1 cellular context compared by ENCODE assay signal in the genomic region with DNA sequence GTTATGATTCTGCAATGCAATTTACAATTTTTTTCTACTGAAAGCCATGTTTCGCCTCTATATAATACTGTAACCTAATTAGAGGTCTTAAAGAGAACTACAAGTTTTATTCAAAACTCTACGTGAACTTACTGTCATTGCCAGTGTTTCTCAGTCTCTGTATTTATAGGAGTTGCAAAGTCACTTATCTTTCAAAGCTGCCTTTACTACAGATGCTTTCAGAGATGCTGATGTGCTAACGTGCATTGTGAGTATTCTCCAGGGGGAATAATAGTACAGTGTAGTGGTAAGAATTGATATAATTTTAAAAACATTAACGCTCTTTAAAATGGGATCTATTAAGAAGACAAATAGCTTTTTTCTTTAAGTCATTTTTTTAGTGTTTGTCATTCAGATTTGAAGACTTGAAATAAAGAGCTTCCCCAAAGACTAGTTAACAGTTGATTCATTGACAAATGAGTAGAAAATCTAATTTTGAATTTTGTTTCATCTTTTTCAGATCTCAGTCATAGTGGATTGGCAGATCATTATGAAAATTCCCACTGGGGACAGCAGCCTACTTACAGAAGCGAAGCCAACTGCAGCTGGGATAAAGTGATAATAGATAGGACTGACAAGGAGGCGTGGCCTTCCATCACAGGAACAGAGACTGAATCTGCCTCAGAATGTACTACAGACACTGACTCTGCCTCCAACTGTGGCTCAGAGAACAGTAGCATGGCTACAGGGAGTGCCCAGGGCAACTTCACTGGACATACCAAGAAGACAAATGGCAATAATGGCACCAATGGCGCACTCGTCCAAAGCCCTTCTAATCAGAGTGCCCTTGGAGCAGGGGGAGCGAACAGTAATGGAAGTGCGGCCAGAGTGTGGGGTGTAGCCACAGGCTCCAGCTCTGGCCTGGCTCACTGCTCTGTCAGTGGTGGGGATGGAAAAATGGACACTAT.
TF ChIP-seq lines count a peak whose summit lies in the region.

No MANE protein-coding gene starts in this region.

TF ChIP-seq in K562, 482 proteins besides CTCF, POLR2A, EP300 and RAD21 (continued from another document and continues in another):
- TF ChIP-seq, protein P1, sequence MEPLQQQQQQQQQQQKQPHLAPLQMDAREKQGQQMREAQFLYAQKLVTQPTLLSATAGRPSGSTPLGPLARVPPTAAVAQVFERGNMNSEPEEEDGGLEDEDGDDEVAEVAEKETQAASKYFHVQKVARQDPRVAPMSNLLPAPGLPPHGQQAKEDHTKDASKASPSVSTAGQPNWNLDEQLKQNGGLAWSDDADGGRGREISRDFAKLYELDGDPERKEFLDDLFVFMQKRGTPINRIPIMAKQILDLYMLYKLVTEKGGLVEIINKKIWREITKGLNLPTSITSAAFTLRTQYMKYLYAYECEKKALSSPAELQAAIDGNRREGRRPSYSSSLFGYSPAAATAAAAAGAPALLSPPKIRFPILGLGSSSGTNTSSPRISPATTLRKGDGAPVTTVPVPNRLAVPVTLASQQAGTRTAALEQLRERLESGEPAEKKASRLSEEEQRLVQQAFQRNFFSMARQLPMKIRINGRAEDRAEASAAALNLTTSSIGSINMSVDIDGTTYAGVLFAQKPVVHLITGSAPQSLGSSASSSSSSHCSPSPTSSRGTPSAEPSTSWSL (CRISPR knock-in tag; IDR thresholded peaks at IDR 0.05; ENCODE audit: borderline replicate concordance) = no peak
- TF ChIP-seq BRF1 (IDR thresholded peaks at IDR 0.05; ENCODE audit: borderline replicate concordance, extremely low read depth, insufficient read length) (no peak), HDGF (IDR thresholded peaks at IDR 0.05) (0 out of 2 replicates have a peak, but pooled peaks have one; percentile 39), STAT5A (IDR thresholded peaks at IDR 0.05; ENCODE audit: borderline replicate concordance, low read length) (no peak), LARP7 (IDR thresholded peaks at IDR 0.05) (no peak), TAF15 (IDR thresholded peaks at IDR 0.05; ENCODE audit: low read depth, low read length) (no peak), RB1 (IDR thresholded peaks at IDR 0.05; ENCODE audit: low read depth) (no peak), CBFB (CRISPR knock-in tag; IDR thresholded peaks at IDR 0.05) (no peak), MYC (IDR thresholded peaks at IDR 0.05; ENCODE audit: low read depth, low read length) (no peak), MYC (CRISPR knock-in tag; IDR thresholded peaks at IDR 0.05; ENCODE audit: borderline replicate concordance, low read depth) (no peak), MAFF (IDR thresholded peaks at IDR 0.05; ENCODE audit: low read length) (peak; percentile 54; the same call in 1 of the 2 replicates), DPF2 (IDR thresholded peaks at IDR 0.05) (peak; percentile 81), E2F3 (CRISPR knock-in tag; IDR thresholded peaks at IDR 0.05) (no peak), C11orf30 (IDR thresholded peaks at IDR 0.05; ENCODE audit: low read depth) (peak; percentile 56), ZNF764 (CRISPR knock-in tag; IDR thresholded peaks at IDR 0.05; ENCODE audit: low read depth) (no peak), ZNF707 (CRISPR knock-in tag; conservative IDR thresholded peaks at IDR 0.05) (no peak), KLF1 (tag; IDR thresholded peaks at IDR 0.05) (no peak), ARID1B (IDR thresholded peaks at IDR 0.05) (peak; percentile 77), CCNT2 (IDR thresholded peaks at IDR 0.05; ENCODE audit: borderline replicate concordance, extremely low read depth, insufficient read length, low read depth, low read length) (peak; percentile 11), NR3C1 (CRISPR knock-in tag; IDR thresholded peaks at IDR 0.05) (no peak), PHB2 (IDR thresholded peaks at IDR 0.05; ENCODE audit: low read depth) (no peak), TAF7 (tag; IDR thresholded peaks at IDR 0.05) (no peak), ZNF76 (CRISPR knock-in tag; IDR thresholded peaks at IDR 0.05; ENCODE audit: borderline replicate concordance) (no peak), CAMTA2 (CRISPR knock-in tag; conservative IDR thresholded peaks at IDR 0.05) (no peak), ZNF3 (CRISPR knock-in tag; IDR thresholded peaks at IDR 0.05) (no peak), ZNF133 (CRISPR knock-in tag; IDR thresholded peaks at IDR 0.05) (no peak), NCOA4 (IDR thresholded peaks at IDR 0.05; ENCODE audit: partially characterized antibody) (no peak), ATF1 (CRISPR knock-in tag; IDR thresholded peaks at IDR 0.05) (no peak), ATF1 (tag; IDR thresholded peaks at IDR 0.05) (no peak), HOXB6 (CRISPR knock-in tag; IDR thresholded peaks at IDR 0.05; ENCODE audit: borderline replicate concordance) (no peak), NCOA6 (IDR thresholded peaks at IDR 0.05) (0 out of 2 replicates have a peak, but pooled peaks have one; percentile 12), FOSL1 (tag; conservative IDR thresholded peaks at IDR 0.05) (no peak), MECOM (CRISPR knock-in tag; IDR thresholded peaks at IDR 0.05) (0 out of 2 replicates have a peak, but pooled peaks have one; percentile 26), PCBP2 (IDR thresholded peaks at IDR 0.05; ENCODE audit: low read depth, low read length, poor library complexity, severe bottlenecking) (no peak), GABPB2 (CRISPR knock-in tag; conservative IDR thresholded peaks at IDR 0.05) (no peak), POLR2H (tag; IDR thresholded peaks at IDR 0.05; ENCODE audit: low read depth) (no peak), NFRKB (IDR thresholded peaks at IDR 0.05; ENCODE audit: low read depth) (no peak)
- TF ChIP-seq, protein P2, sequence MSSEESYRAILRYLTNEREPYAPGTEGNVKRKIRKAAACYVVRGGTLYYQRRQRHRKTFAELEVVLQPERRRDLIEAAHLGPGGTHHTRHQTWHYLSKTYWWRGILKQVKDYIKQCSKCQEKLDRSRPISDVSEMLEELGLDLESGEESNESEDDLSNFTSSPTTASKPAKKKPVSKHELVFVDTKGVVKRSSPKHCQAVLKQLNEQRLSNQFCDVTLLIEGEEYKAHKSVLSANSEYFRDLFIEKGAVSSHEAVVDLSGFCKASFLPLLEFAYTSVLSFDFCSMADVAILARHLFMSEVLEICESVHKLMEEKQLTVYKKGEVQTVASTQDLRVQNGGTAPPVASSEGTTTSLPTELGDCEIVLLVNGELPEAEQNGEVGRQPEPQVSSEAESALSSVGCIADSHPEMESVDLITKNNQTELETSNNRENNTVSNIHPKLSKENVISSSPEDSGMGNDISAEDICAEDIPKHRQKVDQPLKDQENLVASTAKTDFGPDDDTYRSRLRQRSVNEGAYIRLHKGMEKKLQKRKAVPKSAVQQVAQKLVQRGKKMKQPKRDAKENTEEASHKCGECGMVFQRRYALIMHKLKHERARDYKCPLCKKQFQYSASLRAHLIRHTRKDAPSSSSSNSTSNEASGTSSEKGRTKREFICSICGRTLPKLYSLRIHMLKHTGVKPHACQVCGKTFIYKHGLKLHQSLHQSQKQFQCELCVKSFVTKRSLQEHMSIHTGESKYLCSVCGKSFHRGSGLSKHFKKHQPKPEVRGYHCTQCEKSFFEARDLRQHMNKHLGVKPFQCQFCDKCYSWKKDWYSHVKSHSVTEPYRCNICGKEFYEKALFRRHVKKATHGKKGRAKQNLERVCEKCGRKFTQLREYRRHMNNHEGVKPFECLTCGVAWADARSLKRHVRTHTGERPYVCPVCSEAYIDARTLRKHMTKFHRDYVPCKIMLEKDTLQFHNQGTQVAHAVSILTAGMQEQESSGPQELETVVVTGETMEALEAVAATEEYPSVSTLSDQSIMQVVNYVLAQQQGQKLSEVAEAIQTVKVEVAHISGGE (CRISPR knock-in tag; IDR thresholded peaks at IDR 0.05) = no peak
- TF ChIP-seq, protein P3, sequence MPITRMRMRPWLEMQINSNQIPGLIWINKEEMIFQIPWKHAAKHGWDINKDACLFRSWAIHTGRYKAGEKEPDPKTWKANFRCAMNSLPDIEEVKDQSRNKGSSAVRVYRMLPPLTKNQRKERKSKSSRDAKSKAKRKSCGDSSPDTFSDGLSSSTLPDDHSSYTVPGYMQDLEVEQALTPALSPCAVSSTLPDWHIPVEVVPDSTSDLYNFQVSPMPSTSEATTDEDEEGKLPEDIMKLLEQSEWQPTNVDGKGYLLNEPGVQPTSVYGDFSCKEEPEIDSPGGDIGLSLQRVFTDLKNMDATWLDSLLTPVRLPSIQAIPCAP (CRISPR knock-in tag; IDR thresholded peaks at IDR 0.05; ENCODE audit: borderline replicate concordance) = no peak
- TF ChIP-seq, protein P4, sequence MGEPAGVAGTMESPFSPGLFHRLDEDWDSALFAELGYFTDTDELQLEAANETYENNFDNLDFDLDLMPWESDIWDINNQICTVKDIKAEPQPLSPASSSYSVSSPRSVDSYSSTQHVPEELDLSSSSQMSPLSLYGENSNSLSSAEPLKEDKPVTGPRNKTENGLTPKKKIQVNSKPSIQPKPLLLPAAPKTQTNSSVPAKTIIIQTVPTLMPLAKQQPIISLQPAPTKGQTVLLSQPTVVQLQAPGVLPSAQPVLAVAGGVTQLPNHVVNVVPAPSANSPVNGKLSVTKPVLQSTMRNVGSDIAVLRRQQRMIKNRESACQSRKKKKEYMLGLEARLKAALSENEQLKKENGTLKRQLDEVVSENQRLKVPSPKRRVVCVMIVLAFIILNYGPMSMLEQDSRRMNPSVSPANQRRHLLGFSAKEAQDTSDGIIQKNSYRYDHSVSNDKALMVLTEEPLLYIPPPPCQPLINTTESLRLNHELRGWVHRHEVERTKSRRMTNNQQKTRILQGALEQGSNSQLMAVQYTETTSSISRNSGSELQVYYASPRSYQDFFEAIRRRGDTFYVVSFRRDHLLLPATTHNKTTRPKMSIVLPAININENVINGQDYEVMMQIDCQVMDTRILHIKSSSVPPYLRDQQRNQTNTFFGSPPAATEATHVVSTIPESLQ (CRISPR knock-in tag; IDR thresholded peaks at IDR 0.05) = no peak
- TF ChIP-seq, protein P5, sequence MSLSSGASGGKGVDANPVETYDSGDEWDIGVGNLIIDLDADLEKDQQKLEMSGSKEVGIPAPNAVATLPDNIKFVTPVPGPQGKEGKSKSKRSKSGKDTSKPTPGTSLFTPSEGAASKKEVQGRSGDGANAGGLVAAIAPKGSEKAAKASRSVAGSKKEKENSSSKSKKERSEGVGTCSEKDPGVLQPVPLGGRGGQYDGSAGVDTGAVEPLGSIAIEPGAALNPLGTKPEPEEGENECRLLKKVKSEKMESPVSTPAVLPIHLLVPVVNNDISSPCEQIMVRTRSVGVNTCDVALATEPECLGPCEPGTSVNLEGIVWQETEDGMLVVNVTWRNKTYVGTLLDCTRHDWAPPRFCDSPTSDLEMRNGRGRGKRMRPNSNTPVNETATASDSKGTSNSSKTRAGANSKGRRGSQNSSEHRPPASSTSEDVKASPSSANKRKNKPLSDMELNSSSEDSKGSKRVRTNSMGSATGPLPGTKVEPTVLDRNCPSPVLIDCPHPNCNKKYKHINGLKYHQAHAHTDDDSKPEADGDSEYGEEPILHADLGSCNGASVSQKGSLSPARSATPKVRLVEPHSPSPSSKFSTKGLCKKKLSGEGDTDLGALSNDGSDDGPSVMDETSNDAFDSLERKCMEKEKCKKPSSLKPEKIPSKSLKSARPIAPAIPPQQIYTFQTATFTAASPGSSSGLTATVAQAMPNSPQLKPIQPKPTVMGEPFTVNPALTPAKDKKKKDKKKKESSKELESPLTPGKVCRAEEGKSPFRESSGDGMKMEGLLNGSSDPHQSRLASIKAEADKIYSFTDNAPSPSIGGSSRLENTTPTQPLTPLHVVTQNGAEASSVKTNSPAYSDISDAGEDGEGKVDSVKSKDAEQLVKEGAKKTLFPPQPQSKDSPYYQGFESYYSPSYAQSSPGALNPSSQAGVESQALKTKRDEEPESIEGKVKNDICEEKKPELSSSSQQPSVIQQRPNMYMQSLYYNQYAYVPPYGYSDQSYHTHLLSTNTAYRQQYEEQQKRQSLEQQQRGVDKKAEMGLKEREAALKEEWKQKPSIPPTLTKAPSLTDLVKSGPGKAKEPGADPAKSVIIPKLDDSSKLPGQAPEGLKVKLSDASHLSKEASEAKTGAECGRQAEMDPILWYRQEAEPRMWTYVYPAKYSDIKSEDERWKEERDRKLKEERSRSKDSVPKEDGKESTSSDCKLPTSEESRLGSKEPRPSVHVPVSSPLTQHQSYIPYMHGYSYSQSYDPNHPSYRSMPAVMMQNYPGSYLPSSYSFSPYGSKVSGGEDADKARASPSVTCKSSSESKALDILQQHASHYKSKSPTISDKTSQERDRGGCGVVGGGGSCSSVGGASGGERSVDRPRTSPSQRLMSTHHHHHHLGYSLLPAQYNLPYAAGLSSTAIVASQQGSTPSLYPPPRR (CRISPR knock-in tag; IDR thresholded peaks at IDR 0.05; ENCODE audit: borderline replicate concordance) = no peak
- TF ChIP-seq, protein P6, sequence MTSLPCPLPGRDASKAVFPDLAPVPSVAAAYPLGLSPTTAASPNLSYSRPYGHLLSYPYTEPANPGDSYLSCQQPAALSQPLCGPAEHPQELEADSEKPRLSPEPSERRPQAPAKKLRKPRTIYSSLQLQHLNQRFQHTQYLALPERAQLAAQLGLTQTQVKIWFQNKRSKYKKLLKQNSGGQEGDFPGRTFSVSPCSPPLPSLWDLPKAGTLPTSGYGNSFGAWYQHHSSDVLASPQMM (CRISPR knock-in tag; IDR thresholded peaks at IDR 0.05) = no peak
- TF ChIP-seq, protein P7, sequence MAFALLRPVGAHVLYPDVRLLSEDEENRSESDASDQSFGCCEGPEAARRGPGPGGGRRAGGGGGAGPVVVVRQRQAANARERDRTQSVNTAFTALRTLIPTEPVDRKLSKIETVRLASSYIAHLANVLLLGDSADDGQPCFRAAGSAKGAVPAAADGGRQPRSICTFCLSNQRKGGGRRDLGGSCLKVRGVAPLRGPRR (CRISPR knock-in tag; IDR thresholded peaks at IDR 0.05) = no peak
- TF ChIP-seq, protein P8, sequence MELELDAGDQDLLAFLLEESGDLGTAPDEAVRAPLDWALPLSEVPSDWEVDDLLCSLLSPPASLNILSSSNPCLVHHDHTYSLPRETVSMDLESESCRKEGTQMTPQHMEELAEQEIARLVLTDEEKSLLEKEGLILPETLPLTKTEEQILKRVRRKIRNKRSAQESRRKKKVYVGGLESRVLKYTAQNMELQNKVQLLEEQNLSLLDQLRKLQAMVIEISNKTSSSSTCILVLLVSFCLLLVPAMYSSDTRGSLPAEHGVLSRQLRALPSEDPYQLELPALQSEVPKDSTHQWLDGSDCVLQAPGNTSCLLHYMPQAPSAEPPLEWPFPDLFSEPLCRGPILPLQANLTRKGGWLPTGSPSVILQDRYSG (tag; conservative IDR thresholded peaks at IDR 0.05; ENCODE audit: low read depth) = no peak
- TF ChIP-seq, protein P9, sequence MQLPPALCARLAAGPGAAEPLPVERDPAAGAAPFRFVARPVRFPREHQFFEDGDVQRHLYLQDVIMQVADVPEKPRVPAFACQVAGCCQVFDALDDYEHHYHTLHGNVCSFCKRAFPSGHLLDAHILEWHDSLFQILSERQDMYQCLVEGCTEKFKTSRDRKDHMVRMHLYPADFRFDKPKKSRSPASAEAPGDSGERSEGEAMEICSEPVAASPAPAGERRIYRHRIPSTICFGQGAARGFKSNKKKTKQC (CRISPR knock-in tag; IDR thresholded peaks at IDR 0.05) = no peak
